In genomic region chr2:29657674-29658073, GRCh38 we compare ENCODE assay signal across 31 cellular contexts.
A peak's percentile ranks its signal among the peaks of the same experiment; 100 is the strongest.
DNase-seq lines count a peak whose midpoint lies in the region; ATAC-seq and TF ChIP-seq lines count a peak whose summit lies in the region.
"Had no signal": no experiment of that assay in that cellular context is flagged by ENCODE, and none has a peak within 500 bp of the region (broad histone marks: within the 10 kb centered on the region; RNA-seq: fewer than 3 reads in every experiment).

No MANE protein-coding gene starts in this region.

- peaks cover 0 to 6% (median 3%) of the 10 kb centered on the region in 5 experiments for H3K9me3 Mint-ChIP-seq in brain
- H3K9me3 Mint-ChIP-seq: activated CD4-positive, alpha-beta T cell treated with anti-CD3 and anti-CD28 coated beads, Interleukin-2, amount 10 ng/mL, durations not matched to agents 24 days and 14 days; naive thymus-derived CD4-positive, alpha-beta T cell; T-cell had no signal

- in situ Hi-C loops in gastrocnemius medialis (cut with MboI; ENCODE audit: low sequenced_read_pairs in 4 of 4), result no loop called here

- H3K27ac Mint-ChIP-seq in brain, result peak overlapping the region in 3 of 5 experiments; percentile 27 to 76 (median 53)
- H3K27ac Mint-ChIP-seq: activated CD4-positive, alpha-beta T cell treated with anti-CD3 and anti-CD28 coated beads, Interleukin-2, amount 10 ng/mL, durations not matched to agents 24 days and 14 days; activated naive CD8-positive, alpha-beta T cell; CD4-positive, alpha-beta memory T cell; mesothelial cell of epicardium; naive thymus-derived CD4-positive, alpha-beta T cell; T-cell had no signal

- DNase-seq in COLO829 (ENCODE audit: low spot score), result peak; percentile 70
- peak; percentile 65 for DNase-seq in left kidney (ENCODE audit: low read depth, low spot score)
- DNase-seq in putamen (ENCODE audit: low spot score), result peak; percentile 70
- DNase-seq in activated CD4-positive, alpha-beta T cell treated with anti-CD3 and anti-CD28 coated beads, Interleukin-2, amount 50 U/mL, for 48 hours, result no peak
- no peak for DNase-seq in gastrocnemius medialis
- DNase-seq: activated CD4-positive, alpha-beta T cell treated with anti-CD3 and anti-CD28 coated beads, Interleukin-2, amount 10 ng/mL, durations not matched to agents 24 days and 14 days; activated effector memory CD4-positive, alpha-beta T cell treated with anti-CD3 and anti-CD28 coated beads, Interleukin-2, amount 50 U/mL, for 16 hours; CD4-positive, alpha-beta memory T cell; colonic mucosa; effector memory CD4-positive, alpha-beta T cell; EL; erythroblast; KG1; MG63; naive thymus-derived CD4-positive, alpha-beta T cell; NCI-H1105 treated with DMSO at 0.1 percent for 48 hours; NCI-H2081 treated with DMSO at 0.1 percent for 48 hours; NCI-H345; stimulated activated naive CD4-positive, alpha-beta T cell; T-cell; uterus had no signal

- no peaks in the 10 kb centered on the region for H3K9me3 ChIP-seq in gastrocnemius medialis
- H3K9me3 ChIP-seq: colonic mucosa, MG63, SJSA1, uterus had no signal

- peak overlapping the region in 1 of 5 experiments; percentile 24 for H3K4me3 Mint-ChIP-seq in brain
- H3K4me3 Mint-ChIP-seq: activated CD4-positive, alpha-beta T cell treated with anti-CD3 and anti-CD28 coated beads, Interleukin-2, amount 10 ng/mL, durations not matched to agents 24 days and 14 days; activated naive CD8-positive, alpha-beta T cell; CD4-positive, alpha-beta memory T cell; mesothelial cell of epicardium; naive thymus-derived CD4-positive, alpha-beta T cell; T-cell had no signal

- no peak overlapping the region for H3K27ac ChIP-seq in gastrocnemius medialis
- H3K27ac ChIP-seq: A549, colonic mucosa, SJSA1, skin epidermis, uterus had no signal

- TF ChIP-seq CTCF in brain (conservative IDR thresholded peaks at IDR 0.05), result no peak
- TF ChIP-seq CTCF in gastrocnemius medialis (IDR thresholded peaks at IDR 0.05 in 4 of 5, conservative IDR thresholded peaks at IDR 0.05 in 1 of 5), result no peak

- intact Hi-C loops in gastrocnemius medialis (cut with DNase I; ENCODE audit: low total_unique reads), result no loop called here

- H3K4me1 ChIP-seq in gastrocnemius medialis, result no peaks in the 10 kb centered on the region
- H3K4me1 ChIP-seq: colonic mucosa, SJSA1, uterus had no signal

- ATAC-seq in GM21529 (IDR thresholded peaks at IDR 0.05; ENCODE audit: unreplicated experiment) (no peak), gastrocnemius medialis (no peak), GM21786 (IDR thresholded peaks at IDR 0.05; ENCODE audit: unreplicated experiment) (no peak)
- ATAC-seq: A549; GM12878; HCT116; naive thymus-derived CD4-positive, alpha-beta T cell; T-cell had no signal

- H3K36me3 Mint-ChIP-seq in brain, result no peaks in the 10 kb centered on the region
- H3K36me3 Mint-ChIP-seq: activated naive CD8-positive, alpha-beta T cell; CD4-positive, alpha-beta memory T cell; mesothelial cell of epicardium; naive thymus-derived CD4-positive, alpha-beta T cell; T-cell had no signal

- H3K27me3 Mint-ChIP-seq in brain, result peaks cover 6% of the 10 kb centered on the region
- H3K27me3 Mint-ChIP-seq: activated CD4-positive, alpha-beta T cell treated with anti-CD3 and anti-CD28 coated beads, Interleukin-2, amount 10 ng/mL, durations not matched to agents 24 days and 14 days had no signal

- TF ChIP-seq POLR2A in gastrocnemius medialis (IDR thresholded peaks at IDR 0.05), result no peak

- H3K4me3 ChIP-seq in gastrocnemius medialis, result no peak overlapping the region
- H3K4me3 ChIP-seq: A549, colonic mucosa, GM12878, MG63, SJSA1, skin epidermis, uterus had no signal

- H3K4me1 Mint-ChIP-seq in brain, result peaks cover 22% of the 10 kb centered on the region
- H3K4me1 Mint-ChIP-seq: activated CD4-positive, alpha-beta T cell treated with anti-CD3 and anti-CD28 coated beads, Interleukin-2, amount 10 ng/mL, durations not matched to agents 24 days and 14 days; CD4-positive, alpha-beta memory T cell; naive thymus-derived CD4-positive, alpha-beta T cell; T-cell had no signal

- H3K36me3 ChIP-seq in gastrocnemius medialis, result no peaks in the 10 kb centered on the region
- H3K36me3 ChIP-seq: colonic mucosa, MG63, SJSA1, uterus had no signal

- no peaks in the 10 kb centered on the region for H3K27me3 ChIP-seq in gastrocnemius medialis
- H3K27me3 ChIP-seq: colonic mucosa, MG63, uterus had no signal

Comparison
In these comparisons a context has a peak if more than half of its experiments do, and no peak if none do; other contexts are left out.
1. DNase-seq: peak in COLO829 (single experiment), left kidney (single experiment) and putamen (single experiment); none in activated CD4-positive, alpha-beta T cell treated with anti-CD3 and anti-CD28 coated beads, Interleukin-2, amount 50 U/mL, for 48 hours (0 of 2) and gastrocnemius medialis (0 of 2).